14 cellular contexts compared by ENCODE assay signal in the genomic region with DNA sequence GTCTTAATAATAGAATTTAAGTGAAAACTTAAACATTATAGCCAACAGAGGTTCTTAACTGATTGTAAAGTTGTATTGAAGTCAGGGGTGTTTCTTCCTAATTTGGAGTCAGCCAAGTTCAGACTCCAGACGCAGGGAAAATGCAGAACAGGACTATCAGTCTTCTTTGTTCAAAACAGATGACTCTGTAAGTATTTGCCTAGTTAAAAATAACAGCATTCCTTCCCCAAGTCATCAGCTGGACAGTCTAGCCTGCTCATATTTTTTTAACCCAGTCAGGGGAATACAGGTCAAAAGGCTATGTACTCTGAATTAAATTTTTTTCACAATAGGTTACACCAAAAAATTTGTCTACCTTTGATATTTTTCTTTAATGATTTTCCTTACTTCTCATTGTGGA.
DNase-seq lines count a peak whose midpoint lies in the region; TF ChIP-seq lines count a peak whose summit lies in the region.
"Had no signal": no experiment of that assay in that cellular context is flagged by ENCODE, and none has a peak within 500 bp of the region (broad histone marks: within the 10 kb centered on the region; RNA-seq: fewer than 3 reads in every experiment).

No MANE protein-coding gene starts in this region.

- no peaks in the 10 kb centered on the region for H3K36me3 ChIP-seq in brain microvascular endothelial cell (replicated peaks)
- H3K36me3 ChIP-seq in left ventricle myocardium inferior: no peaks in the 10 kb centered on the region
- no peaks in the 10 kb centered on the region for H3K36me3 ChIP-seq in trophoblast cell (ENCODE audit: control insufficient read depth in 1 of 2, insufficient read depth in 2 of 2, low read length in 2 of 2)
- no peaks in the 10 kb centered on the region for H3K36me3 ChIP-seq in colonic mucosa
- H3K36me3 ChIP-seq: stomach had no signal

- peaks cover 20% of the 10 kb centered on the region for H3K79me1 ChIP-seq in trophoblast cell (ENCODE audit: low read length)

- no peak overlapping the region for H2BK12ac ChIP-seq in trophoblast cell (ENCODE audit: low read length)

- H4K91ac ChIP-seq in trophoblast cell (ENCODE audit: low read depth, low read length): no peak overlapping the region

- H3K4me2 ChIP-seq in trophoblast cell (ENCODE audit: low read length): no peak overlapping the region

- peak; percentile 54 for DNase-seq in GM03348 (ENCODE audit: low spot score)
- peak; percentile 62 for DNase-seq in brain microvascular endothelial cell
- no peak for DNase-seq in left ventricle myocardium inferior
- DNase-seq in trophoblast cell: peak in 1 of 2 donors; percentile 16
- DNase-seq in posterior vena cava (ENCODE audit: low spot score): no peak
- no peak for DNase-seq in colonic mucosa
- no peak for DNase-seq in activated CD8-positive, alpha-beta memory T cell treated with anti-CD3 and anti-CD28 coated beads for 24 hours
- DNase-seq in RPMI8226: no peak
- DNase-seq: activated CD4-positive, alpha-beta memory T cell treated with anti-CD3 and anti-CD28 coated beads for 36 hours; activated naive CD4-positive, alpha-beta T cell; C1 segment of cervical spinal cord; H9; NCI-H1105 treated with DMSO at 0.1 percent for 48 hours; stomach had no signal

- H2BK120ac ChIP-seq in trophoblast cell (ENCODE audit: insufficient read depth, low read length, poor library complexity): no peak overlapping the region

- H4K8ac ChIP-seq in trophoblast cell (ENCODE audit: low read depth, low read length): no peak overlapping the region

- in situ Hi-C loops in brain microvascular endothelial cell (cut with HindIII; ENCODE audit: low pct_ligation_motif_present, low sequenced_read_pairs): loop anchor here (25.0 kb wide), 1 partner anchor 208 kb away; no protein-coding TSS in a partner anchor

- no peaks in the 10 kb centered on the region for H3K9me3 ChIP-seq in left ventricle myocardium inferior (replicated peaks)
- no peaks in the 10 kb centered on the region for H3K9me3 ChIP-seq in trophoblast cell (ENCODE audit: insufficient read depth, low read depth, low read length)
- H3K9me3 ChIP-seq in colonic mucosa: no peaks in the 10 kb centered on the region
- H3K9me3 ChIP-seq: stomach had no signal

- H3K14ac ChIP-seq in trophoblast cell (ENCODE audit: low read length): no peak overlapping the region

- H2AFZ ChIP-seq in trophoblast cell (ENCODE audit: insufficient read depth, low read length, poor library complexity): no peak overlapping the region

- H3K4me3 ChIP-seq in brain microvascular endothelial cell (ENCODE audit: low read depth, low read length) (no peak overlapping the region), left ventricle myocardium inferior (no peak overlapping the region), trophoblast cell (ENCODE audit: low read depth, low read length) (no peak overlapping the region), colonic mucosa (no peak overlapping the region)
- H3K4me3 ChIP-seq: stomach had no signal

- intact Hi-C loops in left ventricle myocardium inferior (cut with micrococcal nuclease) (no loop called here), posterior vena cava (cut with DNase I) (loop anchor here in 1 of 2 donors (10.0 kb wide), 1 partner anchor 860 kb away; no protein-coding TSS in a partner anchor), colonic mucosa (cut with DNase I) (loop anchor here (10.0 kb wide), 3 partner anchors 70 to 860 kb away; a partner anchor contains a TSS)

- no peaks in the 10 kb centered on the region for H3K27me3 ChIP-seq in brain microvascular endothelial cell (replicated peaks)
- no peaks in the 10 kb centered on the region for H3K27me3 ChIP-seq in left ventricle myocardium inferior (ENCODE audit: low read depth)
- no peaks in the 10 kb centered on the region for H3K27me3 ChIP-seq in trophoblast cell (ENCODE audit: insufficient read depth, low read length)
- H3K27me3 ChIP-seq in colonic mucosa: no peaks in the 10 kb centered on the region
- H3K27me3 ChIP-seq: stomach had no signal

- no peak overlapping the region for H3K18ac ChIP-seq in trophoblast cell (ENCODE audit: low read length)

- no peaks in the 10 kb centered on the region for H3K79me2 ChIP-seq in trophoblast cell (ENCODE audit: control insufficient read depth, insufficient read depth, low read length, poor library complexity)

- H3K23ac ChIP-seq in trophoblast cell (ENCODE audit: low read length): no peak overlapping the region

- H2AK5ac ChIP-seq in trophoblast cell (ENCODE audit: low read length): no peak overlapping the region

- no peak overlapping the region for H2BK5ac ChIP-seq in trophoblast cell (ENCODE audit: low read depth, low read length, poor library complexity)

- H3K9ac ChIP-seq in trophoblast cell (ENCODE audit: low read length) (no peak overlapping the region), colonic mucosa (ENCODE audit: low read depth in 2 of 2, low read length in 2 of 2) (no peak overlapping the region)

- H3K27ac ChIP-seq in brain microvascular endothelial cell (peak overlapping the region; percentile 71), left ventricle myocardium inferior (replicated peaks) (peak overlapping the region; percentile 63), trophoblast cell (ENCODE audit: low read depth, low read length) (peak overlapping the region; percentile 73), colonic mucosa (no peak overlapping the region)

- H3K4me1 ChIP-seq in left ventricle myocardium inferior: peaks cover 38% of the 10 kb centered on the region
- H3K4me1 ChIP-seq in trophoblast cell (ENCODE audit: control insufficient read depth in 1 of 2, insufficient read depth in 2 of 2, low read length in 2 of 2): peaks cover 7 to 12% of the 10 kb centered on the region in 2 experiments
- H3K4me1 ChIP-seq in colonic mucosa: no peaks in the 10 kb centered on the region

- WGBS in trophoblast cell (ENCODE audit: extremely low coverage, insufficient coverage, insufficient read length): no CpG with 5 or more reads among the region's 1 CpG

- no peak overlapping the region for H4K12ac ChIP-seq in trophoblast cell (ENCODE audit: low read depth, low read length)

- no peak overlapping the region for H3K4ac ChIP-seq in trophoblast cell (ENCODE audit: low read depth, low read length)

- no peak for TF ChIP-seq CTCF in brain microvascular endothelial cell (IDR thresholded peaks at IDR 0.05; ENCODE audit: low read depth, low read length, missing control alignments)
- no peak for TF ChIP-seq CTCF in left ventricle myocardium inferior (IDR thresholded peaks at IDR 0.05; ENCODE audit: borderline replicate concordance)
- TF ChIP-seq CTCF in colonic mucosa (IDR thresholded peaks at IDR 0.05): no peak

Comparison
In these comparisons a context has a peak if more than half of its experiments do, and no peak if none do; other contexts are left out.
1. DNase-seq: peak in GM03348 (single experiment) and brain microvascular endothelial cell (single experiment); none in left ventricle myocardium inferior (single experiment), posterior vena cava (single experiment), colonic mucosa (single experiment), activated CD8-positive, alpha-beta memory T cell treated with anti-CD3 and anti-CD28 coated beads for 24 hours (single experiment) and RPMI8226 (single experiment).